ENCODE assay signal across 13 cellular contexts in genomic region chr7:117780832-117781231, GRCh38.
DNase-seq lines count a peak whose midpoint lies in the region; ATAC-seq and FAIRE-seq lines count a peak whose summit lies in the region.
"Had no signal": no experiment of that assay in that cellular context is flagged by ENCODE, and none has a peak within 500 bp of the region (broad histone marks: within the 10 kb centered on the region; RNA-seq: fewer than 3 reads in every experiment).

No MANE protein-coding gene starts in this region.

- H3K9me3 Mint-ChIP-seq in effector memory CD8-positive, alpha-beta T cell, result peaks cover 0 to 5% of the 10 kb centered on the region in 2 donors

- H2BK120ac ChIP-seq in mesenchymal stem cell (ENCODE audit: low read depth, low read length), result no peak overlapping the region

- no peak overlapping the region for H3K27ac Mint-ChIP-seq in effector memory CD8-positive, alpha-beta T cell
- H3K27ac Mint-ChIP-seq: activated naive CD8-positive, alpha-beta T cell; IgD-negative memory B cell; T-cell had no signal

- H4K91ac ChIP-seq in mesenchymal stem cell (ENCODE audit: low read length), result no peak overlapping the region

- FAIRE-seq in small intestine (lab: Jason Lieb, UNC), result no peak

- peak overlapping the region; percentile 43 for H3K9ac ChIP-seq in mesenchymal stem cell (ENCODE audit: low read length)

- H3K23ac ChIP-seq in mesenchymal stem cell (ENCODE audit: low read length in 2 of 2), result no peak overlapping the region

- no peak overlapping the region for H2BK12ac ChIP-seq in mesenchymal stem cell (ENCODE audit: low read length in 2 of 2)

- H2BK5ac ChIP-seq in mesenchymal stem cell (ENCODE audit: low read depth, low read length, poor library complexity, severe bottlenecking), result no peak overlapping the region

- no peak overlapping the region for H3K18ac ChIP-seq in mesenchymal stem cell (ENCODE audit: low read depth in 1 of 2, low read length in 2 of 2)

- no peaks in the 10 kb centered on the region for H3K36me3 Mint-ChIP-seq in effector memory CD8-positive, alpha-beta T cell (ENCODE audit: insufficient read depth)
- H3K36me3 Mint-ChIP-seq: activated naive CD8-positive, alpha-beta T cell; IgD-negative memory B cell; T-cell had no signal

- no peak overlapping the region for H3K4me3 Mint-ChIP-seq in effector memory CD8-positive, alpha-beta T cell
- H3K4me3 Mint-ChIP-seq: activated naive CD8-positive, alpha-beta T cell; IgD-negative memory B cell; T-cell had no signal

- H3K4me1 ChIP-seq in mesenchymal stem cell (ENCODE audit: control insufficient read depth, insufficient read depth, low read depth, low read length) (peaks cover 6% of the 10 kb centered on the region), small intestine (ENCODE audit: control insufficient read depth in 2 of 2, insufficient read depth in 1 of 2, low read depth in 1 of 2, low read length in 1 of 2) (no peaks in the 10 kb centered on the region)
- H3K4me1 ChIP-seq: spleen had no signal

- WGBS in mesenchymal stem cell, result 100% methylated on average over 2 of the region's 2 CpGs
- WGBS in small intestine, 3 donors, result 64 to 85% (median 71%) methylated on average over 2 of the region's 2 CpGs

- no peaks in the 10 kb centered on the region for H3K27me3 Mint-ChIP-seq in effector memory CD8-positive, alpha-beta T cell
- H3K27me3 Mint-ChIP-seq: IgD-negative memory B cell, T-cell had no signal

- H3K4me1 Mint-ChIP-seq in effector memory CD8-positive, alpha-beta T cell (ENCODE audit: low read depth in 2 of 2), result no peaks in the 10 kb centered on the region
- H3K4me1 Mint-ChIP-seq: IgD-negative memory B cell, T-cell had no signal

- no peak overlapping the region for H3K4me2 ChIP-seq in mesenchymal stem cell (ENCODE audit: low read length, poor library complexity, severe bottlenecking)

- H3K79me1 ChIP-seq in mesenchymal stem cell (replicated peaks; ENCODE audit: low read length, poor library complexity, severe bottlenecking), result no peaks in the 10 kb centered on the region

- no peaks in the 10 kb centered on the region for H3K27me3 ChIP-seq in mesenchymal stem cell (ENCODE audit: control insufficient read depth in 1 of 2, insufficient read depth in 1 of 2, low read length in 2 of 2)
- H3K27me3 ChIP-seq in small intestine (ENCODE audit: control insufficient read depth in 2 of 2, insufficient read depth in 2 of 2, low read length in 2 of 2), result no peaks in the 10 kb centered on the region
- H3K27me3 ChIP-seq: spleen had no signal

- H3K9me3 ChIP-seq in mesenchymal stem cell (ENCODE audit: control insufficient read depth, low read length) (no peaks in the 10 kb centered on the region), small intestine (ENCODE audit: control insufficient read depth, low read depth) (no peaks in the 10 kb centered on the region)
- H3K9me3 ChIP-seq: spleen had no signal

- no peak overlapping the region for H3K4ac ChIP-seq in mesenchymal stem cell (ENCODE audit: low read depth in 1 of 2, low read length in 2 of 2)

- no peak overlapping the region for H3K14ac ChIP-seq in mesenchymal stem cell (ENCODE audit: low read length in 2 of 2)

- ATAC-seq in GM18868 (IDR thresholded peaks at IDR 0.05; ENCODE audit: unreplicated experiment) (peak; percentile 85), HG02588 (IDR thresholded peaks at IDR 0.05; ENCODE audit: unreplicated experiment) (peak; percentile 87), HG03575 (IDR thresholded peaks at IDR 0.05; ENCODE audit: extremely low read depth, insufficient number of reproducible peaks, low FRiP score, unreplicated experiment) (peak; percentile 79), sciatic nerve (no peak)
- ATAC-seq in effector memory CD8-positive, alpha-beta T cell (replicated peaks), result no peak
- ATAC-seq: T-cell had no signal

- no peaks in the 10 kb centered on the region for H3K36me3 ChIP-seq in mesenchymal stem cell (ENCODE audit: control insufficient read depth in 1 of 2, insufficient read depth in 2 of 2, low read depth in 1 of 2, low read length in 2 of 2)
- no peaks in the 10 kb centered on the region for H3K36me3 ChIP-seq in small intestine (ENCODE audit: control insufficient read depth in 2 of 2, insufficient read depth in 2 of 2, low read length in 2 of 2)
- H3K36me3 ChIP-seq: spleen had no signal

- H4K8ac ChIP-seq in mesenchymal stem cell (ENCODE audit: low read length), result no peak overlapping the region

- H2BK15ac ChIP-seq in mesenchymal stem cell (ENCODE audit: low read depth, poor library complexity, severe bottlenecking), result no peak overlapping the region

- no peak overlapping the region for H2AK5ac ChIP-seq in mesenchymal stem cell (ENCODE audit: low read length, severe bottlenecking)

- H2AFZ ChIP-seq in mesenchymal stem cell (ENCODE audit: low read depth, low read length), result no peak overlapping the region

- H3K27ac ChIP-seq in mesenchymal stem cell (ENCODE audit: low read length, poor library complexity, severe bottlenecking) (no peak overlapping the region), small intestine (ENCODE audit: low read depth in 1 of 2, low read length in 1 of 2) (no peak overlapping the region)
- H3K27ac ChIP-seq: spleen had no signal

- DNase-seq in mesenchymal stem cell (peak; percentile 34), sciatic nerve (ENCODE audit: low spot score) (no peak), small intestine (no peak)
- no peak for DNase-seq in activated T-cell treated with anti-CD3 and anti-CD28 coated beads, Interleukin-2, amount 50 U/mL, for 48 hours
- DNase-seq in effector memory CD8-positive, alpha-beta T cell, result no peak
- DNase-seq: DMS153, spleen, T-cell had no signal

- intact Hi-C loops in sciatic nerve (cut with DNase I), result no loop called here

- H3K4me3 ChIP-seq in mesenchymal stem cell (ENCODE audit: insufficient read depth in 1 of 2, low read depth in 1 of 2, low read length in 2 of 2), result no peak overlapping the region
- no peak overlapping the region for H3K4me3 ChIP-seq in small intestine (ENCODE audit: low read depth in 1 of 2, low read length in 2 of 2)
- H3K4me3 ChIP-seq: spleen had no signal

Comparison
In these comparisons a context has a peak if more than half of its experiments do, and no peak if none do; other contexts are left out.
1. ATAC-seq: peak in GM18868 (single experiment), HG02588 (single experiment) and HG03575 (single experiment); none in sciatic nerve (single experiment) and effector memory CD8-positive, alpha-beta T cell (single experiment).